17 cellular contexts compared by ENCODE assay signal in genomic region chr19:23716792-23717191, GRCh38. TPM values are rescaled to one million over a fixed set of nuclear protein-coding genes. Genes with fewer than 3 reads are reported as not detected.
DNase-seq lines count a peak whose midpoint lies in the region; ATAC-seq, FAIRE-seq and TF ChIP-seq lines count a peak whose summit lies in the region.
"Had no signal": no experiment of that assay in that cellular context is flagged by ENCODE, and none has a peak within 500 bp of the region (broad histone marks: within the 10 kb centered on the region; RNA-seq: fewer than 3 reads in every experiment).

No MANE protein-coding gene starts in this region.

- H3K9me3 Mint-ChIP-seq in MCF 10A (ENCODE audit: unreplicated experiment): peaks cover 22% of the 10 kb centered on the region
- H3K9me3 Mint-ChIP-seq: CD8-positive, alpha-beta T cell; H9; IgD-negative memory B cell had no signal

- BruUV-seq in mammary epithelial cell (replicated peaks; lab: Mats Ljungman, UMichigan) (no TSS peak), MCF 10A (replicated peaks; lab: Mats Ljungman, UMichigan) (no TSS peak)

- no peak overlapping the region for H3K27ac Mint-ChIP-seq in MCF 10A (ENCODE audit: low read depth, unreplicated experiment)
- H3K27ac Mint-ChIP-seq: B cell; CD8-positive, alpha-beta T cell; H9; IgD-negative memory B cell had no signal

- no peaks in the 10 kb centered on the region for H3K79me2 ChIP-seq in mammary epithelial cell (ENCODE audit: insufficient read depth, low read length)

- H3K4me1 Mint-ChIP-seq in MCF 10A (ENCODE audit: insufficient read depth, unreplicated experiment): no peaks in the 10 kb centered on the region

- peaks cover 6% of the 10 kb centered on the region for H3K9me3 ChIP-seq in mammary epithelial cell (replicated peaks; ENCODE audit: insufficient read depth, low read length)

- in situ Hi-C loops in mammary epithelial cell (cut with MboI; ENCODE audit: low sequenced_read_pairs in 2 of 2): no loop called here

- no peaks in the 10 kb centered on the region for H3K36me3 ChIP-seq in mammary epithelial cell (ENCODE audit: insufficient read depth, low read length)
- H3K36me3 ChIP-seq in bronchial epithelial cell (ENCODE audit: control insufficient read depth, insufficient read depth, low read length): no peaks in the 10 kb centered on the region
- no peaks in the 10 kb centered on the region for H3K36me3 ChIP-seq in H7 (replicated peaks; ENCODE audit: control insufficient read depth, insufficient read depth, low read length)
- H3K36me3 ChIP-seq: BLaER1 treated with 17β-estradiol and CSF1 and Interleukin-3, amounts not matched to agents 10 nM and 100 nM had no signal

- H3K4me1 ChIP-seq in mammary epithelial cell (ENCODE audit: insufficient read depth, low read length): no peaks in the 10 kb centered on the region
- H3K4me1 ChIP-seq: BLaER1 treated with 17β-estradiol and CSF1 and Interleukin-3, amounts not matched to agents 10 nM and 100 nM had no signal

- no peak overlapping the region for H3K4me3 Mint-ChIP-seq in MCF 10A (ENCODE audit: unreplicated experiment)
- H3K4me3 Mint-ChIP-seq: B cell; CD8-positive, alpha-beta T cell; H9; IgD-negative memory B cell had no signal

- DNase-seq in mammary epithelial cell (peak; percentile 1), MCF 10A (ENCODE audit: unreplicated experiment) (no peak), SK-N-DZ (ENCODE audit: low spot score) (peak; percentile 17), bronchial epithelial cell (ENCODE audit: low read depth) (peak; percentile 20), H7 (no peak)
- DNase-seq: Calu3; CD8-positive, alpha-beta T cell; GF-D8; GOT3; H9; KBM-7 had no signal

- no peaks in the 10 kb centered on the region for H4K20me1 ChIP-seq in mammary epithelial cell (ENCODE audit: insufficient read depth, low read length)
- H4K20me1 ChIP-seq: BLaER1 treated with 17β-estradiol and CSF1 and Interleukin-3, amounts not matched to agents 10 nM and 100 nM had no signal

- H3K27ac ChIP-seq in mammary epithelial cell (ENCODE audit: insufficient read depth, low read depth, low read length): no peak overlapping the region
- H3K27ac ChIP-seq: BLaER1 treated with 17β-estradiol and CSF1 and Interleukin-3, amounts not matched to agents 10 nM and 100 nM had no signal

- H3K27me3 Mint-ChIP-seq in MCF 10A (ENCODE audit: insufficient read depth, unreplicated experiment): no peaks in the 10 kb centered on the region

- TF ChIP-seq CTCF in mammary epithelial cell (conservative IDR thresholded peaks at IDR 0.05 in 1 of 2, IDR thresholded peaks at IDR 0.05 in 1 of 2; ENCODE audit: extremely low read depth in 1 of 2, insufficient read depth in 1 of 2, low read depth in 1 of 2, low read length in 2 of 2): no peak
- TF ChIP-seq CTCF in MCF 10A (IDR thresholded peaks at IDR 0.05; ENCODE audit: unreplicated experiment): no peak
- no peak for TF ChIP-seq CTCF in bronchial epithelial cell (IDR thresholded peaks at IDR 0.05; ENCODE audit: insufficient read depth, low read length, severe bottlenecking)

- dilution Hi-C loops in mammary epithelial cell (cut with HindIII; ENCODE audit: low sequenced_read_pairs): no loop called here

- H3K4me3 ChIP-seq in mammary epithelial cell (replicated peaks in 1 of 3; ENCODE audit: insufficient read depth in 1 of 3, low read depth in 2 of 3, low read length in 3 of 3) (no peak overlapping the region), bronchial epithelial cell (ENCODE audit: low read depth, low read length) (no peak overlapping the region), H7 (ENCODE audit: insufficient read depth, low read depth, low read length) (no peak overlapping the region)
- H3K4me3 ChIP-seq: BLaER1 treated with 17β-estradiol and CSF1 and Interleukin-3, amounts not matched to agents 10 nM and 100 nM had no signal

- H3K36me3 Mint-ChIP-seq in MCF 10A (ENCODE audit: insufficient read depth, unreplicated experiment): no peaks in the 10 kb centered on the region
- H3K36me3 Mint-ChIP-seq: CD8-positive, alpha-beta T cell had no signal

- POLR2A ChIA-PET in MCF 10A (lab: Yijun Ruan, JAX): no interaction called here

- H3K4me2 ChIP-seq in mammary epithelial cell (ENCODE audit: insufficient read depth, low read depth, low read length): no peak overlapping the region
- H3K4me2 ChIP-seq: BLaER1 treated with 17β-estradiol and CSF1 and Interleukin-3, amounts not matched to agents 10 nM and 100 nM had no signal

- no peak for ATAC-seq in GM18498 (IDR thresholded peaks at IDR 0.05; ENCODE audit: unreplicated experiment)
- no peak for ATAC-seq in HG02798 (IDR thresholded peaks at IDR 0.05; ENCODE audit: poor library complexity, unreplicated experiment)
- ATAC-seq: CD8-positive, alpha-beta T cell; HepG2 had no signal

- no peak for FAIRE-seq in bronchial epithelial cell (lab: Jason Lieb, UNC)
- FAIRE-seq: HepG2 had no signal

- no peak overlapping the region for H3K9ac ChIP-seq in mammary epithelial cell (ENCODE audit: insufficient read depth, low read length)
- H3K9ac ChIP-seq: BLaER1 treated with 17β-estradiol and CSF1 and Interleukin-3, amounts not matched to agents 10 nM and 100 nM had no signal

- no peak overlapping the region for H2AFZ ChIP-seq in mammary epithelial cell (ENCODE audit: low read depth, low read length)

- intact Hi-C loops in mammary epithelial cell (cut with micrococcal nuclease): no loop called here
- intact Hi-C loops in MCF 10A (cut with micrococcal nuclease): no loop called here

- CTCF ChIA-PET in mammary epithelial cell (lab: Charles Lee; ENCODE audit: low non-redundant PET) (no interaction called here), MCF 10A (lab: Yijun Ruan, JAX) (no interaction called here)

- no peaks in the 10 kb centered on the region for H3K27me3 ChIP-seq in mammary epithelial cell (ENCODE audit: insufficient read depth, low read length)
- no peaks in the 10 kb centered on the region for H3K27me3 ChIP-seq in bronchial epithelial cell (ENCODE audit: control insufficient read depth, insufficient read depth, low read length)
- H3K27me3 ChIP-seq in H7 (ENCODE audit: control insufficient read depth, insufficient read depth, low read length): no peaks in the 10 kb centered on the region
- H3K27me3 ChIP-seq: BLaER1 treated with 17β-estradiol and CSF1 and Interleukin-3, amounts not matched to agents 10 nM and 100 nM had no signal

RNA-seq across cellular contexts. Expression of gene ZNF675, which starts 29.8 kb away (rescaled TPM):
- total RNA-seq in mammary epithelial cell: 10 to 100 TPM; 16.4 to 22.3 TPM
- 5.7 TPM for polyA plus RNA-seq in mammary epithelial cell
- polyA minus RNA-seq in mammary epithelial cell: 1.6 TPM
- 7.9 and 8.8 TPM in 2 replicates for total RNA-seq in MCF 10A (2022)
- 14.0 and 15.4 TPM in 2 replicates for polyA plus RNA-seq in SK-N-DZ (2014; cell fraction: cytosol; rRNA removed)
- 13.9 and 17.5 TPM in 2 replicates for polyA plus RNA-seq in SK-N-DZ (2014; cell fraction: nucleus; rRNA removed)
- 7.4 and 8.3 TPM in 2 replicates for total RNA-seq in bronchial epithelial cell
- 18.5 and 36.9 TPM in 2 replicates for total RNA-seq in H7 (2014; rRNA removed; shearing (Covaris generic))

RNA-seq across cellular contexts. Expression of gene ZNF681, which starts 41.9 kb away (rescaled TPM):
- total RNA-seq in mammary epithelial cell (1 to 10 TPM; 1.3 to 2.3 TPM), MCF 10A (2022) (not detected in 2 replicates), bronchial epithelial cell (1.1 and 1.2 TPM in 2 replicates)
- polyA plus RNA-seq in mammary epithelial cell: 0.19 TPM
- polyA minus RNA-seq in mammary epithelial cell: not detected
- 5.1 and 5.3 TPM in 2 replicates for polyA plus RNA-seq in SK-N-DZ (2014; cell fraction: cytosol; rRNA removed)
- 2.1 and 3.7 TPM in 2 replicates for polyA plus RNA-seq in SK-N-DZ (2014; cell fraction: nucleus; rRNA removed)
- total RNA-seq in H7 (2014; rRNA removed; shearing (Covaris generic)): 5.6 and 10.3 TPM in 2 replicates
- total RNA-seq: HepG2 had no signal
- polyA plus RNA-seq: HepG2 had no signal

Comparison
In these comparisons a context has a peak if more than half of its experiments do, and no peak if none do; other contexts are left out.
1. DNase-seq: peak in mammary epithelial cell (single experiment), SK-N-DZ (single experiment) and bronchial epithelial cell (single experiment); none in MCF 10A (single experiment) and H7 (single experiment).